Comparison of ENCODE assay signal across 18 cellular contexts in genomic region chr3:128352326-128352725, GRCh38.
A peak's percentile ranks its signal among the peaks of the same experiment; 100 is the strongest.
DNase-seq lines count a peak whose midpoint lies in the region; ATAC-seq and TF ChIP-seq lines count a peak whose summit lies in the region.
"Had no signal": no experiment of that assay in that cellular context is flagged by ENCODE, and none has a peak within 500 bp of the region (broad histone marks: within the 10 kb centered on the region; RNA-seq: fewer than 3 reads in every experiment).

No MANE protein-coding gene starts in this region.

- DNase-seq in medulla oblongata (ENCODE audit: extremely low spot score) (peak; percentile 18), pons (ENCODE audit: low spot score) (peak; percentile 36), Calu3 (no peak), ascending aorta (ENCODE audit: low spot score in 2 of 2) (no peak)
- DNase-seq in activated CD8-positive, alpha-beta memory T cell treated with anti-CD3 and anti-CD28 coated beads, Interleukin-2, amount 10 ng/mL, durations not matched to agents 7 days and 5 days, result no peak
- DNase-seq: 8988T; Caco-2; CD4-positive, alpha-beta T cell; DMS79 treated with DMSO at 0.1 percent for 48 hours; GF-D8; GM23248 had no signal

- H3K36me3 Mint-ChIP-seq in activated CD8-positive, alpha-beta memory T cell treated with anti-CD3 and anti-CD28 coated beads, Interleukin-2, amount 10 ng/mL, durations not matched to agents 7 days and 5 days, result no peaks in the 10 kb centered on the region
- H3K36me3 Mint-ChIP-seq in Calu3 (ENCODE audit: insufficient read depth, unreplicated experiment), result no peaks in the 10 kb centered on the region

- BruUV-seq in Calu3 (replicated peaks; lab: Mats Ljungman, UMichigan), result no TSS peak

- H3K36me3 ChIP-seq in HEK293 (ENCODE audit: control insufficient read depth in 2 of 2, insufficient read depth in 1 of 2, low read length in 2 of 2) (peaks cover 0 to 7% of the 10 kb centered on the region in 2 experiments; a peak in 1 of 3 replicates), ascending aorta (peaks cover 0 to 3% of the 10 kb centered on the region in 2 donors), gastroesophageal sphincter (peaks cover 0 to 6% of the 10 kb centered on the region in 2 donors)

- CTCF ChIA-PET in HEK293 (lab: Yijun Ruan, JAX), result no interaction called here
- CTCF ChIA-PET in activated CD8-positive, alpha-beta memory T cell treated with anti-CD3 and anti-CD28 coated beads, Interleukin-2, amount 10 ng/mL, durations not matched to agents 7 days and 5 days (lab: Charles Lee), result no interaction called here
- CTCF ChIA-PET in Calu3 (lab: Charles Lee), result no interaction called here

- H3K9me3 ChIP-seq in HEK293 (ENCODE audit: control insufficient read depth, insufficient read depth, low read depth, low read length) (no peaks in the 10 kb centered on the region), ascending aorta (no peaks in the 10 kb centered on the region), gastroesophageal sphincter (no peaks in the 10 kb centered on the region)
- H3K9me3 ChIP-seq: BLaER1 treated with 17β-estradiol and CSF1 and Interleukin-3, amounts not matched to agents 10 nM and 100 nM; Caco-2; HAP-1 had no signal

- no peak for TF ChIP-seq EP300 in gastroesophageal sphincter (IDR thresholded peaks at IDR 0.05)

- H3K27me3 ChIP-seq in ascending aorta (no peaks in the 10 kb centered on the region), gastroesophageal sphincter (no peaks in the 10 kb centered on the region)
- H3K27me3 ChIP-seq: BLaER1 treated with 17β-estradiol and CSF1 and Interleukin-3, amounts not matched to agents 10 nM and 100 nM had no signal

- peak overlapping the region; percentile 98; the same call in 1 of the 2 replicates for H3K27ac ChIP-seq in 22Rv1
- H3K27ac ChIP-seq in HEK293 (ENCODE audit: extremely low read depth, low read depth, low read length), result no peak overlapping the region
- no peak overlapping the region for H3K27ac ChIP-seq in ascending aorta
- H3K27ac ChIP-seq in gastroesophageal sphincter, result no peak overlapping the region
- H3K27ac ChIP-seq: BLaER1 treated with 17β-estradiol and CSF1 and Interleukin-3, amounts not matched to agents 10 nM and 100 nM; GM23248; HL-60 had no signal

- 96% methylated on average over 6 of the region's 8 CpGs; no CpG with 5 or more reads in 1 of the 2 donors for WGBS in gastroesophageal sphincter (ENCODE audit: low coverage in 1 of 2), 2 donors

- TF ChIP-seq CTCF in 22Rv1 (IDR thresholded peaks at IDR 0.05) (no peak), HEK293 (tag by site-specific recombination; IDR thresholded peaks at IDR 0.05) (no peak), Calu3 (IDR thresholded peaks at IDR 0.05; ENCODE audit: unreplicated experiment) (no peak), ascending aorta (IDR thresholded peaks at IDR 0.05) (no peak), gastroesophageal sphincter (IDR thresholded peaks at IDR 0.05) (no peak)

- H3K4me3 Mint-ChIP-seq in activated CD8-positive, alpha-beta memory T cell treated with anti-CD3 and anti-CD28 coated beads, Interleukin-2, amount 10 ng/mL, durations not matched to agents 7 days and 5 days, result no peak overlapping the region
- H3K4me3 Mint-ChIP-seq in Calu3 (ENCODE audit: low read depth, unreplicated experiment), result no peak overlapping the region
- H3K4me3 Mint-ChIP-seq: B cell; CD4-positive, alpha-beta T cell had no signal

- TF ChIP-seq POLR2A in gastroesophageal sphincter (IDR thresholded peaks at IDR 0.05), result no peak

- H3K4me1 ChIP-seq in HEK293 (ENCODE audit: control insufficient read depth, insufficient read depth, low read length) (peaks cover 3% of the 10 kb centered on the region; the same call in 1 of the 2 replicates), ascending aorta (no peaks in the 10 kb centered on the region), gastroesophageal sphincter (peaks cover 0 to 21% (median 0%) of the 10 kb centered on the region in 3 donors)
- H3K4me1 ChIP-seq: HAP-1 had no signal

- H3K4me1 Mint-ChIP-seq in activated CD8-positive, alpha-beta memory T cell treated with anti-CD3 and anti-CD28 coated beads, Interleukin-2, amount 10 ng/mL, durations not matched to agents 7 days and 5 days, result no peaks in the 10 kb centered on the region
- H3K4me1 Mint-ChIP-seq in Calu3 (ENCODE audit: low read depth, unreplicated experiment), result peaks cover 6% of the 10 kb centered on the region

- POLR2A ChIA-PET in HEK293 (lab: Yijun Ruan, JAX), result no interaction called here

- no peaks in the 10 kb centered on the region for H3K9me3 Mint-ChIP-seq in activated CD8-positive, alpha-beta memory T cell treated with anti-CD3 and anti-CD28 coated beads, Interleukin-2, amount 10 ng/mL, durations not matched to agents 7 days and 5 days (ENCODE audit: low read depth)
- H3K9me3 Mint-ChIP-seq in Calu3 (ENCODE audit: low read depth, unreplicated experiment), result no peaks in the 10 kb centered on the region
- H3K9me3 Mint-ChIP-seq: CD4-positive, alpha-beta T cell had no signal

- no peaks in the 10 kb centered on the region for H3K27me3 Mint-ChIP-seq in activated CD8-positive, alpha-beta memory T cell treated with anti-CD3 and anti-CD28 coated beads, Interleukin-2, amount 10 ng/mL, durations not matched to agents 7 days and 5 days
- no peaks in the 10 kb centered on the region for H3K27me3 Mint-ChIP-seq in Calu3 (ENCODE audit: unreplicated experiment)
- H3K27me3 Mint-ChIP-seq: B cell; CD4-positive, alpha-beta T cell had no signal

- ATAC-seq in activated CD8-positive, alpha-beta memory T cell treated with anti-CD3 and anti-CD28 coated beads, Interleukin-2, amount 10 ng/mL, durations not matched to agents 7 days and 5 days, result no peak
- no peak for ATAC-seq in gastroesophageal sphincter

- intact Hi-C loops in Calu3 (cut with micrococcal nuclease; ENCODE audit: unreplicated experiment) (no loop called here), ascending aorta (cut with DNase I) (no loop called here)

- H3K4me3 ChIP-seq in HEK293 (ENCODE audit: low read depth, low read length) (no peak overlapping the region), ascending aorta (no peak overlapping the region), gastroesophageal sphincter (no peak overlapping the region)
- H3K4me3 ChIP-seq: BLaER1 treated with 17β-estradiol and CSF1 and Interleukin-3, amounts not matched to agents 10 nM and 100 nM; GM23248; HAP-1 had no signal

- no peak overlapping the region for H3K27ac Mint-ChIP-seq in activated CD8-positive, alpha-beta memory T cell treated with anti-CD3 and anti-CD28 coated beads, Interleukin-2, amount 10 ng/mL, durations not matched to agents 7 days and 5 days
- no peak overlapping the region for H3K27ac Mint-ChIP-seq in Calu3 (ENCODE audit: unreplicated experiment)
- H3K27ac Mint-ChIP-seq: B cell; CD4-positive, alpha-beta T cell had no signal

TF ChIP-seq in HEK293, 187 proteins besides CTCF, POLR2A, EP300 and RAD21:
- TF ChIP-seq ZNF792 (tag by site-specific recombination; IDR thresholded peaks at IDR 0.05) (no peak), GLIS1 (tag by site-specific recombination; IDR thresholded peaks at IDR 0.05) (peak; percentile 30; the same call in 1 of the 2 replicates)

Comparison
In these comparisons a context has a peak if more than half of its experiments do, and no peak if none do; other contexts are left out.
1. DNase-seq: peak in medulla oblongata (single experiment) and pons (single experiment); none in activated CD8-positive, alpha-beta memory T cell treated with anti-CD3 and anti-CD28 coated beads, Interleukin-2, amount 10 ng/mL, durations not matched to agents 7 days and 5 days (single experiment), Calu3 (single experiment) and ascending aorta (0 of 2).